Comparison of ENCODE assay signal across 12 cellular contexts in the genomic region with DNA sequence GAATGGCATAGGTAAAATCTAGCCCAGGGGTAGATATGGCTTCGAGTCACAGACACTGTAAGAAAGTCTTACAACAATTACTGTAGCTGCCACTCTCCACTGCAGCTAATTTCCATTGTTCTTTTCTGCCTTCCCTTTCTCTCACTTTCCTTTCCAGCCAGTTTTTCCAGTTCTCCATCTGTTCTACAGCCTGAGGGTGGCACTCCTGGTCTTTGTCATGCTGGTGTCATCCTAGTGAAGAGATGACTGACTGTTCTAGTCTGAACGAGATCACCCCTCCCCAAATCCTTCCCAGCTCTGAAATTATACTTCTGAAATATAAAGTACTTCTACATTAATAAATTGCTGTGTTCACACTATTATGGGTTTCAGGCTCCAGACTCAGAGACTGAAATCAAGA.
A peak's percentile ranks its signal among the peaks of the same experiment; 100 is the strongest.
DNase-seq lines count a peak whose midpoint lies in the region; ATAC-seq and TF ChIP-seq lines count a peak whose summit lies in the region.
"Had no signal": no experiment of that assay in that cellular context is flagged by ENCODE, and none has a peak within 500 bp of the region (broad histone marks: within the 10 kb centered on the region; RNA-seq: fewer than 3 reads in every experiment).

No MANE protein-coding gene starts in this region.

- POLR2A ChIA-PET in Panc1 (lab: Charles Lee): interaction anchor here (0.7 kb wide), 1 partner anchor 347 kb away, joined by 12 read pairs; no protein-coding TSS in a partner anchor

- no peak overlapping the region for H3K27ac ChIP-seq in Panc1 (ENCODE audit: low read length)
- no peak overlapping the region for H3K27ac ChIP-seq in foreskin keratinocyte
- H3K27ac ChIP-seq in esophagus squamous epithelium: no peak overlapping the region
- H3K27ac ChIP-seq: BLaER1 treated with 17β-estradiol and CSF1 and Interleukin-3, amounts not matched to agents 10 nM and 100 nM had no signal

- intact Hi-C loops in Panc1 (cut with micrococcal nuclease; ENCODE audit: unreplicated experiment) (no loop called here), esophagus squamous epithelium (cut with DNase I) (no loop called here), lower leg skin (cut with DNase I; ENCODE audit: low total_unique reads) (no loop called here)

- CTCF ChIA-PET in Panc1 (lab: Charles Lee): no interaction called here

- peak; percentile 18 for DNase-seq in ACHN
- peak; percentile 57 for DNase-seq in G401 (ENCODE audit: low spot score)
- no peak for DNase-seq in Panc1 (ENCODE audit: low read depth, low spot score)
- peak; percentile 58 to 84 for DNase-seq in foreskin keratinocyte
- DNase-seq in activated effector memory CD4-positive, alpha-beta T cell treated with anti-CD3 and anti-CD28 coated beads, Interleukin-2, amount 50 U/mL, for 16 hours: no peak
- no peak for DNase-seq in esophagus squamous epithelium (lab: John Stamatoyannopoulos, UW)
- no peak for DNase-seq in lower leg skin (ENCODE audit: low spot score in 2 of 2)
- DNase-seq: activated naive CD4-positive, alpha-beta T cell; SHP77; stimulated activated naive B cell treated with anti-CD40 and anti-IgM and Interleukin-4, amounts not matched to agents 10 μg/mL and 1 μg/mL and 100 μg/mL, for 72 hours had no signal

- BruUV-seq in Panc1 (replicated peaks; lab: Mats Ljungman, UMichigan): no TSS peak

- no peak for ATAC-seq in Panc1
- ATAC-seq in foreskin keratinocyte: peak; percentile 98
- ATAC-seq in GM18505 (IDR thresholded peaks at IDR 0.05; ENCODE audit: unreplicated experiment): no peak
- ATAC-seq: stimulated activated naive B cell treated with anti-CD40 and anti-IgM and Interleukin-4, amounts not matched to agents 10 μg/mL and 1 μg/mL and 100 μg/mL, for 72 hours had no signal

- H3K27me3 ChIP-seq in Panc1 (ENCODE audit: control insufficient read depth, insufficient read depth, low read length) (peaks cover 5% of the 10 kb centered on the region; the same call in 1 of the 2 replicates), foreskin keratinocyte (no peaks in the 10 kb centered on the region), esophagus squamous epithelium (no peaks in the 10 kb centered on the region)
- H3K27me3 ChIP-seq: BLaER1 treated with 17β-estradiol and CSF1 and Interleukin-3, amounts not matched to agents 10 nM and 100 nM had no signal

- H3K4me1 ChIP-seq in Panc1 (ENCODE audit: control insufficient read depth, insufficient read depth, low read length) (no peaks in the 10 kb centered on the region), foreskin keratinocyte (peaks cover 25% of the 10 kb centered on the region), esophagus squamous epithelium (peaks cover 0 to 23% (median 0%) of the 10 kb centered on the region in 3 donors)
- H3K4me1 ChIP-seq: BLaER1 treated with 17β-estradiol and CSF1 and Interleukin-3, amounts not matched to agents 10 nM and 100 nM had no signal

- WGBS in esophagus squamous epithelium, 2 donors: 21 to 22% methylated on average over 2 of the region's 2 CpGs
- WGBS in lower leg skin, 2 donors: 19 to 37% methylated on average over 2 of the region's 2 CpGs

- peak; percentile 24; the same call in 1 of the 2 replicates for TF ChIP-seq CTCF in Panc1 (IDR thresholded peaks at IDR 0.05)
- peak; percentile 73 for TF ChIP-seq CTCF in foreskin keratinocyte (conservative IDR thresholded peaks at IDR 0.05)
- TF ChIP-seq CTCF in esophagus squamous epithelium (IDR thresholded peaks at IDR 0.05): peak in 1 of 6 experiments; percentile 18
- TF ChIP-seq CTCF in lower leg skin (IDR thresholded peaks at IDR 0.05): no peak

- H3K4me3 ChIP-seq in Panc1 (ENCODE audit: low read depth in 2 of 2, low read length in 2 of 2): no peak overlapping the region
- no peak overlapping the region for H3K4me3 ChIP-seq in esophagus squamous epithelium
- no peak overlapping the region for H3K4me3 ChIP-seq in lower leg skin (ENCODE audit: low read depth, poor library complexity, severe bottlenecking)
- H3K4me3 ChIP-seq: BLaER1 treated with 17β-estradiol and CSF1 and Interleukin-3, amounts not matched to agents 10 nM and 100 nM had no signal

- TF ChIP-seq POLR2A in esophagus squamous epithelium (IDR thresholded peaks at IDR 0.05): no peak
- no peak for TF ChIP-seq POLR2A in GM18505 (IDR thresholded peaks at IDR 0.05; ENCODE audit: borderline replicate concordance, extremely low read depth, insufficient read depth, insufficient read length)
- TF ChIP-seq POLR2A in lower leg skin (IDR thresholded peaks at IDR 0.05): no peak

- no peaks in the 10 kb centered on the region for H3K9me3 ChIP-seq in Panc1 (ENCODE audit: control insufficient read depth, insufficient read depth, low read depth, low read length)
- H3K9me3 ChIP-seq in esophagus squamous epithelium: no peaks in the 10 kb centered on the region
- H3K9me3 ChIP-seq: BLaER1 treated with 17β-estradiol and CSF1 and Interleukin-3, amounts not matched to agents 10 nM and 100 nM had no signal

- in situ Hi-C loops in ACHN (cut with HindIII; ENCODE audit: low pct_ligation_motif_present, low pct_unique_long_range_greater_than_20kb, low sequenced_read_pairs): no loop called here
- in situ Hi-C loops in G401 (cut with HindIII; ENCODE audit: low sequenced_read_pairs): no loop called here
- in situ Hi-C loops in Panc1 (cut with HindIII; ENCODE audit: low pct_unique_long_range_greater_than_20kb, low sequenced_read_pairs): no loop called here

- no peaks in the 10 kb centered on the region for H3K36me3 ChIP-seq in Panc1 (ENCODE audit: control insufficient read depth, insufficient read depth, low read length)
- H3K36me3 ChIP-seq in esophagus squamous epithelium: no peaks in the 10 kb centered on the region
- H3K36me3 ChIP-seq: BLaER1 treated with 17β-estradiol and CSF1 and Interleukin-3, amounts not matched to agents 10 nM and 100 nM had no signal

Comparison
In these comparisons a context has a peak if more than half of its experiments do, and no peak if none do; other contexts are left out.
1. DNase-seq: peak in ACHN (single experiment), G401 (single experiment) and foreskin keratinocyte (2 of 2); none in Panc1 (single experiment), activated effector memory CD4-positive, alpha-beta T cell treated with anti-CD3 and anti-CD28 coated beads, Interleukin-2, amount 50 U/mL, for 16 hours (single experiment), esophagus squamous epithelium (single experiment) and lower leg skin (0 of 2).
2. CTCF ChIP-seq: peak in Panc1 (single experiment) and foreskin keratinocyte (single experiment); none in lower leg skin (0 of 3).